ENCODE assay signal across 11 cellular contexts in the genomic region with DNA sequence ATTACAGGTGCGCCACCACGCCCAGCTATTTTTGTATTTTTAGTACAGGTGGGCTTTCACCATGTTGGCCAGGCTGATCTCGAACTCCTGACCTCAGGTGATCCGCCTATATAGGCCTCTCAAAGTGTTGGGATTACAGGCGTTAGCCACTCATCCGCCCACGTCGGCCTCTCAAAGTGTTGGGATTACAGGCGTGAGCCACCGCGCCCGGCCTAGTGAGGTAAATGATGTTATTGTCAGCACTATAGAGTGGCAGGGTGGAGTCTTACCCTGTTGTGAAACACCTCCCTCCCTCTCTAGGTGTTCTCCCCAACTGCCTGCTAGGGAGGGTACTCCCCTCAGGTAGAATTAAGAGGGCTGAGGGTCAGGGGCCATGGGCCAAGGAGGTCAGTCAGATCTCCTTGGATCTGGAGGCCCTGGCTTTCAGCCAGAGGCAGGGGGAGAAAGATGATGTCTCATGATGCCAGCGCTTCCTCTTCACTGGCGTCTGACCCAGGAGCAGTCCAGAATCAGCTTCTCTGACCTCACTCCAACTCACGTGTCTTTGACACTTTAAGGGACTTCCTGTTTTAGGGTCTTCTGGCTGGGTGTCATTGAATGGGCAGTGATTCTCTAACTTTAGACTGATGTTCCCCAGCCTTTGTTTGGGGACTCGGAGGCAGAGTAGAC. TPM values are rescaled to one million over a fixed set of nuclear protein-coding genes. Genes with fewer than 3 reads are reported as not detected.
A peak's percentile ranks its signal among the peaks of the same experiment; 100 is the strongest.
DNase-seq lines count a peak whose midpoint lies in the region; ATAC-seq and TF ChIP-seq lines count a peak whose summit lies in the region.
"Had no signal": no experiment of that assay in that cellular context is flagged by ENCODE, and none has a peak within 500 bp of the region (broad histone marks: within the 10 kb centered on the region; RNA-seq: fewer than 3 reads in every experiment).

No MANE protein-coding gene starts in this region.

- no peak overlapping the region for H3K4me3 ChIP-seq in CD4-positive, alpha-beta memory T cell (ENCODE audit: low read length in 2 of 2)

- H3K27me3 Mint-ChIP-seq in CD4-positive, alpha-beta memory T cell, result no peaks in the 10 kb centered on the region
- H3K27me3 Mint-ChIP-seq in central memory CD8-positive, alpha-beta T cell, result no peaks in the 10 kb centered on the region
- H3K27me3 Mint-ChIP-seq in nephron (ENCODE audit: low read depth), result no peaks in the 10 kb centered on the region

- CTCF ChIA-PET in CD4-positive, alpha-beta memory T cell (lab: Charles Lee; ENCODE audit: partially characterized antibody), result interaction anchor here (0.7 to 10.1 kb wide), 8 partner anchors 8 to 71 kb away, joined by 3 to 136 read pairs (median 17); a partner anchor contains a TSS

- peaks cover 22 to 48% (median 35%) of the 10 kb centered on the region in 4 donors for H3K4me1 Mint-ChIP-seq in CD4-positive, alpha-beta memory T cell
- H3K4me1 Mint-ChIP-seq in central memory CD8-positive, alpha-beta T cell, result peaks cover 28% of the 10 kb centered on the region
- peaks cover 30% of the 10 kb centered on the region for H3K4me1 Mint-ChIP-seq in nephron

- POLR2A ChIA-PET in CD4-positive, alpha-beta memory T cell (lab: Charles Lee; ENCODE audit: partially characterized antibody), result interaction anchor here (0.8 to 6.4 kb wide), 7 partner anchors 8 to 65 kb away, joined by 3 to 94 read pairs (median 23); a partner anchor contains a TSS

- H3K9me3 Mint-ChIP-seq in CD4-positive, alpha-beta memory T cell, result no peaks in the 10 kb centered on the region
- H3K9me3 Mint-ChIP-seq in central memory CD8-positive, alpha-beta T cell, result no peaks in the 10 kb centered on the region
- no peaks in the 10 kb centered on the region for H3K9me3 Mint-ChIP-seq in nephron

- DNase-seq in CD4-positive, alpha-beta memory T cell, result peak in 1 of 5 donors; percentile 25
- DNase-seq in MV-4-11 (lab: John Stamatoyannopoulos, UW), result peak; percentile 57
- no peak for DNase-seq in central memory CD8-positive, alpha-beta T cell (ENCODE audit: low spot score in 2 of 2)
- DNase-seq in NCI-H1436 (lab: John Stamatoyannopoulos, UW), result no peak
- no peak for DNase-seq in NCI-H524 treated with DMSO at 0.1 percent for 48 hours (lab: John Stamatoyannopoulos, UW)
- DNase-seq: activated CD8-positive, alpha-beta memory T cell treated with anti-CD3 and anti-CD28 coated beads, Interleukin-2, amount 50 U/mL, for 48 hours; NCI-H2171 had no signal

- ATAC-seq in central memory CD8-positive, alpha-beta T cell (replicated peaks; ENCODE audit: extremely low read depth, poor library complexity, severe bottlenecking), result no peak
- ATAC-seq in GM21619 (IDR thresholded peaks at IDR 0.05; ENCODE audit: unreplicated experiment) (no peak), HG02884 (IDR thresholded peaks at IDR 0.05; ENCODE audit: unreplicated experiment) (no peak)

- no peak for TF ChIP-seq CTCF in nephron (IDR thresholded peaks at IDR 0.05; ENCODE audit: unreplicated experiment in 3 of 3)

- H3K36me3 ChIP-seq in CD4-positive, alpha-beta memory T cell (ENCODE audit: insufficient read depth, low read length), result peaks cover 11% of the 10 kb centered on the region

- peaks cover 45% of the 10 kb centered on the region for H3K4me1 ChIP-seq in CD4-positive, alpha-beta memory T cell (ENCODE audit: insufficient read depth, low read length)

- intact Hi-C loops in CD4-positive, alpha-beta memory T cell (cut with micrococcal nuclease), result no loop called here

- H3K36me3 Mint-ChIP-seq in CD4-positive, alpha-beta memory T cell, result peaks cover 0 to 14% of the 10 kb centered on the region in 2 donors
- peaks cover 15% of the 10 kb centered on the region for H3K36me3 Mint-ChIP-seq in central memory CD8-positive, alpha-beta T cell (ENCODE audit: insufficient read depth)
- peaks cover 7% of the 10 kb centered on the region for H3K36me3 Mint-ChIP-seq in nephron (ENCODE audit: low read depth)

- H3K27ac ChIP-seq in CD4-positive, alpha-beta memory T cell (ENCODE audit: low read depth, low read length), result peak overlapping the region; percentile 88

- peak overlapping the region in 6 of 7 donors; percentile 36 to 97 (median 69) for H3K27ac Mint-ChIP-seq in CD4-positive, alpha-beta memory T cell
- H3K27ac Mint-ChIP-seq in central memory CD8-positive, alpha-beta T cell (ENCODE audit: low read depth), result no peak overlapping the region
- H3K27ac Mint-ChIP-seq in nephron, result peak overlapping the region; percentile 96 to 99 (median 98)

- no peaks in the 10 kb centered on the region for H3K27me3 ChIP-seq in CD4-positive, alpha-beta memory T cell (ENCODE audit: insufficient read depth, low read length)

- peak overlapping the region in 7 of 8 donors; percentile 25 to 97 (median 93) for H3K4me3 Mint-ChIP-seq in CD4-positive, alpha-beta memory T cell
- H3K4me3 Mint-ChIP-seq in central memory CD8-positive, alpha-beta T cell, result peak overlapping the region; percentile 91
- H3K4me3 Mint-ChIP-seq in nephron, result peak overlapping the region; percentile 93 to 96 (median 96)

- H3K9me3 ChIP-seq in CD4-positive, alpha-beta memory T cell (ENCODE audit: control insufficient read depth in 1 of 2, low read length in 2 of 2), result no peaks in the 10 kb centered on the region

RNA-seq across cellular contexts. Expression of a gene that starts 2.0 kb away (rescaled TPM):
- 100 to 1,000 TPM; 108 to 109 TPM for total RNA-seq in CD4-positive, alpha-beta memory T cell
- polyA plus RNA-seq in CD4-positive, alpha-beta memory T cell, result 10 to 100 TPM; 16.3 to 26.7 TPM

RNA-seq across cellular contexts. Expression of a gene that starts 28.9 kb away (rescaled TPM):
- 10 to 100 TPM; 84.0 to 89.2 TPM for total RNA-seq in CD4-positive, alpha-beta memory T cell
- 10 to 100 TPM; 17.6 to 30.3 TPM for polyA plus RNA-seq in CD4-positive, alpha-beta memory T cell

RNA-seq across cellular contexts. Expression of a gene that starts 30.7 kb away (rescaled TPM):
- 1 to 10 TPM in 1 of 2 experiments, not detected in 1; 1.0 TPM for total RNA-seq in CD4-positive, alpha-beta memory T cell
- not detected for polyA plus RNA-seq in CD4-positive, alpha-beta memory T cell
- total RNA-seq: fibroblast of villous mesenchyme had no signal

RNA-seq across cellular contexts. Expression of a gene that starts 47.9 kb away (rescaled TPM):
- total RNA-seq in CD4-positive, alpha-beta memory T cell, result 1 to 10 TPM; 7.3 to 9.8 TPM
- polyA plus RNA-seq in CD4-positive, alpha-beta memory T cell, result 1 to 10 TPM in 1 of 2 donors, under 1 TPM in 1; 0.38 to 7.1 TPM

RNA-seq across cellular contexts. Expression of a gene that starts 50.3 kb away (rescaled TPM):
- not detected for total RNA-seq in CD4-positive, alpha-beta memory T cell
- polyA plus RNA-seq in CD4-positive, alpha-beta memory T cell, result not detected
